In genomic region chr5:66180282-66180955, GRCh38 we compare ENCODE assay signal across 21 cellular contexts. TPM values are rescaled to one million over a fixed set of nuclear protein-coding genes. Genes with fewer than 3 reads are reported as not detected.
DNase-seq lines count a peak whose midpoint lies in the region; ATAC-seq and TF ChIP-seq lines count a peak whose summit lies in the region.
"Had no signal": no experiment of that assay in that cellular context is flagged by ENCODE, and none has a peak within 500 bp of the region (broad histone marks: within the 10 kb centered on the region; RNA-seq: fewer than 3 reads in every experiment).

No MANE protein-coding gene starts in this region.

- TF ChIP-seq CTCF in dorsolateral prefrontal cortex (IDR thresholded peaks at IDR 0.05 in 54 of 56, conservative IDR thresholded peaks at IDR 0.05 in 2 of 56; ENCODE audit: low read depth in 1 of 56, partially characterized antibody in 56 of 56), result no peak

- no peaks in the 10 kb centered on the region for H3K9me3 Mint-ChIP-seq in activated CD4-positive, alpha-beta T cell treated with anti-CD3 and anti-CD28 coated beads, Interleukin-2, amount 10 ng/mL, durations not matched to agents 24 days and 14 days
- no peaks in the 10 kb centered on the region for H3K9me3 Mint-ChIP-seq in stimulated activated effector memory CD8-positive, alpha-beta T cell treated with anti-CD3 and anti-CD28 coated beads, Interleukin-12 subunit alpha, Interleukin-12 subunit beta, amount 100 ng/mL, for 72 hours
- no peaks in the 10 kb centered on the region for H3K9me3 Mint-ChIP-seq in naive thymus-derived CD8-positive, alpha-beta T cell
- H3K9me3 Mint-ChIP-seq: CD4-positive, alpha-beta T cell had no signal

- H3K4me3 Mint-ChIP-seq in activated CD4-positive, alpha-beta T cell treated with anti-CD3 and anti-CD28 coated beads, Interleukin-2, amount 10 ng/mL, durations not matched to agents 24 days and 14 days, result no peak overlapping the region
- no peak overlapping the region for H3K4me3 Mint-ChIP-seq in stimulated activated effector memory CD8-positive, alpha-beta T cell treated with anti-CD3 and anti-CD28 coated beads, Interleukin-12 subunit alpha, Interleukin-12 subunit beta, amount 100 ng/mL, for 72 hours
- H3K4me3 Mint-ChIP-seq in naive thymus-derived CD8-positive, alpha-beta T cell, result no peak overlapping the region
- H3K4me3 Mint-ChIP-seq: CD4-positive, alpha-beta T cell had no signal

- DNase-seq in activated CD4-positive, alpha-beta T cell treated with anti-CD3 and anti-CD28 coated beads, Interleukin-2, amount 10 ng/mL, durations not matched to agents 24 days and 14 days, result no peak
- DNase-seq in activated CD4-positive, alpha-beta T cell treated with anti-CD3 and anti-CD28 coated beads for 1 hour, result no peak
- DNase-seq in HCEC 1CT (peak; percentile 6), dorsolateral prefrontal cortex (no peak), MG63 (no peak)
- DNase-seq in stimulated activated effector memory CD8-positive, alpha-beta T cell treated with anti-CD3 and anti-CD28 coated beads, Interleukin-12 subunit alpha, Interleukin-12 subunit beta, amount 100 ng/mL, for 72 hours (ENCODE audit: low spot score in 2 of 2), result no peak
- DNase-seq in naive thymus-derived CD8-positive, alpha-beta T cell, result no peak
- DNase-seq: CD4-positive, alpha-beta T cell; GF-D8; GM23248; NCI-H1417 treated with DMSO at 0.1 percent for 48 hours; NCI-H187 treated with DMSO at 0.1 percent for 48 hours; NCI-H226; NCI-H524; NCI-H82; OCI-M1; Right ventricle myocardium superior had no signal

- peaks cover 2% of the 10 kb centered on the region for H3K4me1 Mint-ChIP-seq in activated CD4-positive, alpha-beta T cell treated with anti-CD3 and anti-CD28 coated beads, Interleukin-2, amount 10 ng/mL, durations not matched to agents 24 days and 14 days
- H3K4me1 Mint-ChIP-seq in stimulated activated effector memory CD8-positive, alpha-beta T cell treated with anti-CD3 and anti-CD28 coated beads, Interleukin-12 subunit alpha, Interleukin-12 subunit beta, amount 100 ng/mL, for 72 hours, result no peaks in the 10 kb centered on the region
- peaks cover 0 to 6% (median 0%) of the 10 kb centered on the region in 4 donors for H3K4me1 Mint-ChIP-seq in naive thymus-derived CD8-positive, alpha-beta T cell

- no peaks in the 10 kb centered on the region for H3K9me3 ChIP-seq in MG63

- H3K27me3 ChIP-seq in dorsolateral prefrontal cortex, result no peaks in the 10 kb centered on the region
- H3K27me3 ChIP-seq in MG63, result no peaks in the 10 kb centered on the region

- no peaks in the 10 kb centered on the region for H3K27me3 Mint-ChIP-seq in activated CD4-positive, alpha-beta T cell treated with anti-CD3 and anti-CD28 coated beads, Interleukin-2, amount 10 ng/mL, durations not matched to agents 24 days and 14 days
- H3K27me3 Mint-ChIP-seq in naive thymus-derived CD8-positive, alpha-beta T cell, result no peaks in the 10 kb centered on the region
- H3K27me3 Mint-ChIP-seq: CD4-positive, alpha-beta T cell had no signal

- H3K27ac ChIP-seq in dorsolateral prefrontal cortex, result peak overlapping the region in 54 of 59 donors; percentile 10 to 91 (median 79)
- H3K27ac ChIP-seq: GM23248 had no signal

- ATAC-seq in stimulated activated effector memory CD8-positive, alpha-beta T cell treated with anti-CD3 and anti-CD28 coated beads, Interleukin-12 subunit alpha, Interleukin-12 subunit beta, amount 100 ng/mL, for 72 hours, result peak; percentile 37
- ATAC-seq in HG02798 (IDR thresholded peaks at IDR 0.05; ENCODE audit: poor library complexity, unreplicated experiment), result no peak
- ATAC-seq in naive thymus-derived CD8-positive, alpha-beta T cell, result no peak
- ATAC-seq: GM12878, HCT116, K562 had no signal

- H3K4me3 ChIP-seq in dorsolateral prefrontal cortex (no peak overlapping the region), MG63 (no peak overlapping the region)
- H3K4me3 ChIP-seq: GM12878, GM23248, K562 had no signal

- H3K27ac Mint-ChIP-seq in activated CD4-positive, alpha-beta T cell treated with anti-CD3 and anti-CD28 coated beads, Interleukin-2, amount 10 ng/mL, durations not matched to agents 24 days and 14 days, result peak overlapping the region; percentile 56
- H3K27ac Mint-ChIP-seq in stimulated activated effector memory CD8-positive, alpha-beta T cell treated with anti-CD3 and anti-CD28 coated beads, Interleukin-12 subunit alpha, Interleukin-12 subunit beta, amount 100 ng/mL, for 72 hours, result peak overlapping the region; percentile 17
- H3K27ac Mint-ChIP-seq in naive thymus-derived CD8-positive, alpha-beta T cell, result peak overlapping the region in 2 of 10 donors; percentile 57 to 61
- H3K27ac Mint-ChIP-seq: CD4-positive, alpha-beta T cell had no signal

- H3K36me3 ChIP-seq in MG63, result peaks cover 66% of the 10 kb centered on the region

- POLR2A ChIA-PET in naive thymus-derived CD8-positive, alpha-beta T cell (lab: Charles Lee), result no interaction called here

- intact Hi-C loops in activated CD4-positive, alpha-beta T cell treated with anti-CD3 and anti-CD28 coated beads, Interleukin-2, amount 10 ng/mL, durations not matched to agents 24 days and 14 days (cut with micrococcal nuclease), result no loop called here
- intact Hi-C loops in dorsolateral prefrontal cortex (cut with DNase I), result no loop called here

- H3K36me3 Mint-ChIP-seq in activated CD4-positive, alpha-beta T cell treated with anti-CD3 and anti-CD28 coated beads, Interleukin-2, amount 10 ng/mL, durations not matched to agents 24 days and 14 days (ENCODE audit: low read depth), result peaks cover 50% of the 10 kb centered on the region
- peaks cover 81% of the 10 kb centered on the region for H3K36me3 Mint-ChIP-seq in stimulated activated effector memory CD8-positive, alpha-beta T cell treated with anti-CD3 and anti-CD28 coated beads, Interleukin-12 subunit alpha, Interleukin-12 subunit beta, amount 100 ng/mL, for 72 hours
- peaks cover 7 to 72% (median 36%) of the 10 kb centered on the region in 3 donors for H3K36me3 Mint-ChIP-seq in naive thymus-derived CD8-positive, alpha-beta T cell

RNA-seq across cellular contexts. Expression of gene SREK1, which starts 36.3 kb away (rescaled TPM):
- total RNA-seq in activated CD4-positive, alpha-beta T cell treated with anti-CD3 and anti-CD28 coated beads, Interleukin-2, amount 10 ng/mL, durations not matched to agents 24 days and 14 days, result 70.3 and 75.2 TPM in 2 replicates
- total RNA-seq in dorsolateral prefrontal cortex, result 10 to 100 TPM; 53.0 to 95.6 (median 74.5) TPM
- 12.2 and 16.9 TPM in 2 replicates for total RNA-seq in MG63 (2014; rRNA removed; shearing (Covaris generic); ENCODE audit: low replicate concordance)
- total RNA-seq in naive thymus-derived CD8-positive, alpha-beta T cell, result 10 to 100 TPM; 89.8 to 92.4 TPM
- polyA plus RNA-seq in naive thymus-derived CD8-positive, alpha-beta T cell, result 10 to 100 TPM; 15.2 to 21.4 (median 17.6) TPM
